ENCODE assay signal across 2 cellular contexts in genomic region chr4:73432169-73433000, GRCh38.
TF ChIP-seq lines count a peak whose summit lies in the region.

No MANE protein-coding gene starts in this region.

TF ChIP-seq in WTC11, 78 proteins besides CTCF, POLR2A, EP300 and RAD21:
- peak; percentile 62 for TF ChIP-seq GABPB1 (CRISPR knock-in tag; IDR thresholded peaks at IDR 0.05)
- TF ChIP-seq ZNF219 (CRISPR knock-in tag; IDR thresholded peaks at IDR 0.05; ENCODE audit: borderline replicate concordance), result no peak
- no peak for TF ChIP-seq JUN (CRISPR knock-in tag; IDR thresholded peaks at IDR 0.05)
TF ChIP-seq in WTC11: peak in this region for 1.

TF ChIP-seq in HepG2, 621 proteins besides CTCF, POLR2A, EP300 and RAD21 (continues in another document):
- TF ChIP-seq ZNF3 (CRISPR knock-in tag; IDR thresholded peaks at IDR 0.05), result peak; percentile 51; the same call in 1 of the 2 replicates
- no peak for TF ChIP-seq ZNF577 (CRISPR knock-in tag; IDR thresholded peaks at IDR 0.05; ENCODE audit: borderline replicate concordance, low read depth)
- peak; percentile 51; the same call in 1 of the 2 replicates for TF ChIP-seq HMG20B (CRISPR knock-in tag; conservative IDR thresholded peaks at IDR 0.05)
- TF ChIP-seq MAFK (conservative IDR thresholded peaks at IDR 0.05 in 1 of 2, IDR thresholded peaks at IDR 0.05 in 1 of 2; ENCODE audit: low read length in 2 of 2), result peak; percentile 14 to 48; a peak in 2 of 4 replicates
- peak; percentile 76 for TF ChIP-seq SMAD3 (CRISPR knock-in tag; IDR thresholded peaks at IDR 0.05)
- peak; percentile 92 for TF ChIP-seq SMARCC2 (IDR thresholded peaks at IDR 0.05)
- TF ChIP-seq KDM4B (CRISPR knock-in tag; IDR thresholded peaks at IDR 0.05), result no peak
- TF ChIP-seq ASH2L (IDR thresholded peaks at IDR 0.05; ENCODE audit: insufficient read length, low read depth, low read length), result peak; percentile 100
- TF ChIP-seq SAP130 (CRISPR knock-in tag; IDR thresholded peaks at IDR 0.05; ENCODE audit: low read depth), result peak; percentile 71
- peak; percentile 97 for TF ChIP-seq ZGPAT (CRISPR knock-in tag; IDR thresholded peaks at IDR 0.05)
- no peak for TF ChIP-seq TOE1 (CRISPR knock-in tag; IDR thresholded peaks at IDR 0.05)
- no peak for TF ChIP-seq PHF21A (CRISPR knock-in tag; IDR thresholded peaks at IDR 0.05)
- TF ChIP-seq TCF7L2 (IDR thresholded peaks at IDR 0.05; ENCODE audit: low read depth, low read length), result peak; percentile 83
- peak; percentile 100 for TF ChIP-seq NCOR1 (IDR thresholded peaks at IDR 0.05; ENCODE audit: borderline replicate concordance, low read length)
- peak; percentile 97; the same call in 1 of the 2 replicates for TF ChIP-seq CHD4 (IDR thresholded peaks at IDR 0.05; ENCODE audit: borderline replicate concordance, low read length)
- peak; percentile 74 for TF ChIP-seq NR2F2 (IDR thresholded peaks at IDR 0.05; ENCODE audit: borderline replicate concordance, low read depth)
- TF ChIP-seq JDP2 (CRISPR knock-in tag; IDR thresholded peaks at IDR 0.05; ENCODE audit: borderline replicate concordance), result no peak
- TF ChIP-seq ZBED4 (CRISPR knock-in tag; IDR thresholded peaks at IDR 0.05; ENCODE audit: borderline replicate concordance), result peak; percentile 47; the same call in 1 of the 2 replicates
- TF ChIP-seq ZZZ3 (CRISPR knock-in tag; IDR thresholded peaks at IDR 0.05; ENCODE audit: borderline replicate concordance), result no peak
- peak; percentile 84 for TF ChIP-seq THRA (CRISPR knock-in tag; IDR thresholded peaks at IDR 0.05; ENCODE audit: borderline replicate concordance)
- TF ChIP-seq AFF4 (CRISPR knock-in tag; IDR thresholded peaks at IDR 0.05), result peak; percentile 79; the same call in 1 of the 2 replicates
- no peak for TF ChIP-seq MYNN (CRISPR knock-in tag; IDR thresholded peaks at IDR 0.05; ENCODE audit: low read depth)
- TF ChIP-seq ZNF724P (CRISPR knock-in tag; IDR thresholded peaks at IDR 0.05; ENCODE audit: borderline replicate concordance), result no peak
- TF ChIP-seq MIXL1 (CRISPR knock-in tag; IDR thresholded peaks at IDR 0.05), result peak; percentile 85
- TF ChIP-seq KDM1A (CRISPR knock-in tag; IDR thresholded peaks at IDR 0.05), result peak; percentile 50; the same call in 1 of the 2 replicates
- TF ChIP-seq SP2 (CRISPR knock-in tag; IDR thresholded peaks at IDR 0.05), result no peak
- TF ChIP-seq PPARG (CRISPR knock-in tag; conservative IDR thresholded peaks at IDR 0.05), result peak; percentile 95
- peak; percentile 39; the same call in 1 of the 2 replicates for TF ChIP-seq KAT8 (CRISPR knock-in tag; IDR thresholded peaks at IDR 0.05)
- TF ChIP-seq NR2F6 (IDR thresholded peaks at IDR 0.05), result peak; percentile 70
- peak; percentile 67 for TF ChIP-seq NR2F6 (CRISPR knock-in tag; IDR thresholded peaks at IDR 0.05)
- TF ChIP-seq STAT6 (CRISPR knock-in tag; IDR thresholded peaks at IDR 0.05; ENCODE audit: borderline replicate concordance), result peak; percentile 50; the same call in 1 of the 2 replicates
- TF ChIP-seq ZNF710 (CRISPR knock-in tag; IDR thresholded peaks at IDR 0.05; ENCODE audit: borderline replicate concordance), result peak; percentile 63; the same call in 1 of the 2 replicates
- TF ChIP-seq HDAC2 (CRISPR knock-in tag; IDR thresholded peaks at IDR 0.05), result peak; percentile 84
- peak in 1 of 2 experiments; percentile 55; a peak in 1 of 4 replicates for TF ChIP-seq KLF16 (CRISPR knock-in tag; IDR thresholded peaks at IDR 0.05)
- TF ChIP-seq TBX2 (CRISPR knock-in tag; IDR thresholded peaks at IDR 0.05; ENCODE audit: borderline replicate concordance), result peak; percentile 32; the same call in 1 of the 2 replicates
- TF ChIP-seq GFI1 (CRISPR knock-in tag; IDR thresholded peaks at IDR 0.05; ENCODE audit: borderline replicate concordance), result peak; percentile 72
- TF ChIP-seq ZNF362 (CRISPR knock-in tag; IDR thresholded peaks at IDR 0.05; ENCODE audit: borderline replicate concordance), result peak; percentile 18; the same call in 1 of the 2 replicates
- peak; percentile 26; the same call in 1 of the 2 replicates for TF ChIP-seq NKX3-1 (CRISPR knock-in tag; IDR thresholded peaks at IDR 0.05)
- peak; percentile 24; the same call in 1 of the 2 replicates for TF ChIP-seq WIZ (CRISPR knock-in tag; IDR thresholded peaks at IDR 0.05)
- no peak for TF ChIP-seq ZNF143 (CRISPR knock-in tag; IDR thresholded peaks at IDR 0.05)
- TF ChIP-seq POLR2G (IDR thresholded peaks at IDR 0.05; ENCODE audit: low read depth, low read length), result peak; percentile 68
- TF ChIP-seq GABPA (IDR thresholded peaks at IDR 0.05; ENCODE audit: low read depth, low read length), result no peak
- no peak for TF ChIP-seq GABPA (CRISPR knock-in tag; IDR thresholded peaks at IDR 0.05; ENCODE audit: low read depth)
- TF ChIP-seq MAX (IDR thresholded peaks at IDR 0.05), result peak; percentile 48; the same call in 1 of the 2 replicates
- TF ChIP-seq IKZF5 (CRISPR knock-in tag; IDR thresholded peaks at IDR 0.05), result peak; percentile 52; the same call in 1 of the 2 replicates
